Comparison of ENCODE assay signal across 2 cellular contexts in the genomic region with DNA sequence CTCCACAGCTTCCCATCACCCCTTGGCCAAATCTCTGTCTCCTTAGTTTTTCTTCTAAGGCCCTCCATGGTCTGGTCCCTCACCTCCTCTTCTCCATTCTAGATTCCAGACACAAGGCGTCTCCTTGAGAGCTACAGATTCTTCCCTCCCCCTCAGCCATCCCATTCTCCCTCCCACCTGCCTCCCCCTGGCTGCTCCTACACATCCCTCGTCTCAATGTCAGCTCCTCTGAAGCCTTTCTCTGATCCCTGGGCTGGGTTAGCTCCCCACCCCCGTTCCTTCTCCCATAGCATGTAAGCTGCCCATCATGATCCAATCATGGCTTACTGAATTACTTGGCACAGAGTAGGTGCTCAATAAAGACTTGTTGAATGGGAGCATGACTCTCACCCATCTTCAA.
TF ChIP-seq lines count a peak whose summit lies in the region.

No MANE protein-coding gene starts in this region.

TF ChIP-seq in HEK293, 187 proteins besides CTCF, POLR2A, EP300 and RAD21 (continued from another document):
- TF ChIP-seq EGR2 (tag by site-specific recombination; IDR thresholded peaks at IDR 0.05; ENCODE audit: low read depth) = peak; percentile 75

TF ChIP-seq in HEK293T, 16 proteins besides CTCF, POLR2A, EP300 and RAD21 (continued from another document):
- TF ChIP-seq TARDBP (IDR thresholded peaks at IDR 0.05) (no peak), LEF1 (IDR thresholded peaks at IDR 0.05; ENCODE audit: borderline replicate concordance) (no peak), ZNF384 (IDR thresholded peaks at IDR 0.05) (no peak), FOXK2 (IDR thresholded peaks at IDR 0.05) (no peak), FOXA1 (IDR thresholded peaks at IDR 0.05) (no peak)
